Comparison of ENCODE assay signal across 15 cellular contexts in the genomic region with DNA sequence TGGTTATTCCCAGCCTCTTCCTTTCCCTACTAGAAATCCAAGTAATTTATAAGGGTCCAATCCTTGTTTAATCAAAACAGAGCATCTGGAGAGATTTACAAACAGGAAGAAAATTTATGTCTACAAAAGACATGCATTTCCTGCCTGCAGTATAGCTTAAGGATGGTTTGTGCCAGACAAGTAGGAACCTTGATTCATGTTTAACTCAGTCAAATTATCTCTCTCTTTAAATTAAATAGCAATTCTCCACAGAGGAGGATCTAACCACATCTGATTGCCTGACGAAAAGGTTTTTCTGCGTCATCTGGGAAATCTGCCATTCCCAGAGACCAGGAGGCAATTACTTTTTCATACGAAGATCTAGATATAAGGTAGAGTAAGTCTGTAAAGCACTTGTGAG.
"Had no signal": no experiment of that assay in that cellular context is flagged by ENCODE, and none has a peak within 500 bp of the region (broad histone marks: within the 10 kb centered on the region; RNA-seq: fewer than 3 reads in every experiment).

No MANE protein-coding gene starts in this region.

- H3K27me3 ChIP-seq: breast epithelium, hepatocyte, neural progenitor cell, ovary, right lobe of liver, spleen had no signal

- DNase-seq: activated B cell treated with CpG ODN at 0.5 μM for 24 hours; activated CD4-positive, alpha-beta T cell treated with anti-CD3 and anti-CD28 coated beads, Interleukin-2, amount 10 ng/mL, durations not matched to agents 7 days and 5 days; activated gamma-delta T cell treated with Interleukin-2 at 50 U/mL for 16 hours; activated naive CD8-positive, alpha-beta T cell treated with anti-CD3 and anti-CD28 coated beads for 36 hours; anterior cingulate cortex; endodermal cell; islet precursor cell; ovary; right lobe of liver; spleen; stimulated activated CD4-positive, alpha-beta T cell treated with anti-CD3 and anti-CD28 coated beads, Interleukin-1b, Interleukin-23, amount 100 ng/mL, for 48 hours; T-helper 17 cell had no signal

- H3K4me1 ChIP-seq: breast epithelium, spleen had no signal

- H3K27ac ChIP-seq: breast epithelium, hepatocyte, neural progenitor cell, ovary, right lobe of liver, spleen had no signal

- H3K9me3 ChIP-seq: breast epithelium, ovary, right lobe of liver, spleen had no signal

- H3K36me3 ChIP-seq: breast epithelium, neural progenitor cell, ovary, right lobe of liver, spleen had no signal

- H3K9ac ChIP-seq: neural progenitor cell had no signal

- H3K4me3 ChIP-seq: breast epithelium, hepatocyte, neural progenitor cell, ovary, right lobe of liver, spleen had no signal
